1 cellular context compared by ENCODE assay signal in genomic region chr17:40058151-40058784, GRCh38.
TF ChIP-seq lines count a peak whose summit lies in the region.

No MANE protein-coding gene starts in this region.

TF ChIP-seq in endothelial cell of umbilical vein, 7 proteins besides CTCF, POLR2A, EP300 and RAD21:
- no peak for TF ChIP-seq FOS (IDR thresholded peaks at IDR 0.05; ENCODE audit: borderline replicate concordance, insufficient read depth, low read length)
- TF ChIP-seq JUN (IDR thresholded peaks at IDR 0.05; ENCODE audit: borderline replicate concordance, insufficient read depth, insufficient read length, low read depth), result no peak
- TF ChIP-seq GATA2 (IDR thresholded peaks at IDR 0.05; ENCODE audit: insufficient read depth, insufficient read length, low read depth, low read length), result no peak
- TF ChIP-seq POLR2AphosphoS5 (IDR thresholded peaks at IDR 0.05; ENCODE audit: insufficient read depth, low read depth, low read length), result no peak
- TF ChIP-seq EZH2 (IDR thresholded peaks at IDR 0.05; ENCODE audit: borderline replicate concordance, low read depth, low read length, severe bottlenecking), result no peak
- TF ChIP-seq MAX (IDR thresholded peaks at IDR 0.05; ENCODE audit: insufficient read depth, insufficient read length), result no peak
- TF ChIP-seq MYC (IDR thresholded peaks at IDR 0.05; ENCODE audit: low read depth, low read length), result no peak
